ENCODE assay signal across 27 cellular contexts in genomic region chr5:43348964-43349363, GRCh38.
"Had no signal": no experiment of that assay in that cellular context is flagged by ENCODE, and none has a peak within 500 bp of the region (broad histone marks: within the 10 kb centered on the region; RNA-seq: fewer than 3 reads in every experiment).

No MANE protein-coding gene starts in this region.

- H3K4me1 ChIP-seq: ascending aorta, breast epithelium, colonic mucosa had no signal

- ATAC-seq: activated CD4-positive, alpha-beta T cell treated with anti-CD3 and anti-CD28 coated beads for 36 hours; activated CD8-positive, alpha-beta memory T cell treated with anti-CD3 and anti-CD28 coated beads, Interleukin-2, amount 10 ng/mL, durations not matched to agents 7 days and 5 days; activated CD8-positive, alpha-beta T cell treated with anti-CD3 and anti-CD28 coated beads, Interleukin-2, amount 10 ng/mL, durations not matched to agents 7 days and 5 days had no signal

- FAIRE-seq: endometrium, endothelial cell of umbilical vein, frontal cortex had no signal

- H3K27ac ChIP-seq: ascending aorta, breast epithelium, cardiac muscle cell, colonic mucosa, epithelial cell of prostate had no signal

- H3K27me3 ChIP-seq: ascending aorta, breast epithelium, cardiac muscle cell, colonic mucosa had no signal

- DNase-seq: activated CD4-positive, alpha-beta memory T cell treated with anti-CD3 and anti-CD28 coated beads for 36 hours; activated CD4-positive, alpha-beta T cell treated with anti-CD3 and anti-CD28 coated beads for 36 hours; activated CD4-positive, alpha-beta T cell treated with anti-CD3 and anti-CD28 coated beads, Interleukin-2, amount 10 ng/mL, durations not matched to agents 24 days and 14 days; activated CD4-positive, CD25-positive, alpha-beta regulatory T cell; activated CD4-positive, CD25-positive, alpha-beta regulatory T cell treated with anti-CD3 and anti-CD28 coated beads, Interleukin-2, amount 50 U/mL, for 72 hours; activated CD8-positive, alpha-beta memory T cell treated with anti-CD3 and anti-CD28 coated beads, Interleukin-2, amount 10 ng/mL, durations not matched to agents 7 days and 5 days; activated CD8-positive, alpha-beta memory T cell treated with anti-CD3 and anti-CD28 coated beads, Interleukin-2, amount 50 U/mL, for 4 hours; activated CD8-positive, alpha-beta T cell treated with anti-CD3 and anti-CD28 coated beads, Interleukin-2, amount 10 ng/mL, durations not matched to agents 7 days and 5 days; activated effector memory CD4-positive, alpha-beta T cell treated with anti-CD3 and anti-CD28 coated beads, Interleukin-2, amount 50 U/mL, for 16 hours; activated naive CD4-positive, alpha-beta T cell treated with anti-CD3 and anti-CD28 coated beads for 36 hours; activated naive CD8-positive, alpha-beta T cell treated with anti-CD3 and anti-CD28 coated beads, Interleukin-2, amount 10 ng/mL, durations not matched to agents 7 days and 5 days; activated T-cell treated with anti-CD3 and anti-CD28 coated beads, Interleukin-2, amount 50 U/mL, for 1 hour; activated T-cell treated with anti-CD3 and anti-CD28 coated beads, Interleukin-2, amount 50 U/mL, for 48 hours; central memory CD4-positive, alpha-beta T cell; cerebellar nuclear complex; colonic mucosa; effector CD8-positive, alpha-beta T cell; foreskin fibroblast; head of caudate nucleus; T-helper 2 cell had no signal

- H3K4me3 ChIP-seq: ascending aorta, breast epithelium, cardiac muscle cell, colonic mucosa had no signal

- H3K36me3 ChIP-seq: ascending aorta, breast epithelium, cardiac muscle cell, colonic mucosa had no signal

- H3K9me3 ChIP-seq: ascending aorta, breast epithelium, colonic mucosa had no signal
